ENCODE assay signal across 8 cellular contexts in genomic region chr22:20437253-20438065, GRCh38. TPM values are rescaled to one million over a fixed set of nuclear protein-coding genes. Genes with fewer than 3 reads are reported as not detected.
DNase-seq lines count a peak whose midpoint lies in the region; ATAC-seq and TF ChIP-seq lines count a peak whose summit lies in the region.

SCARF2 (minus strand) TSS chr22:20437825; CDS start chr22:20437754, 71 bp downstream.

- WGBS in mesendoderm (ENCODE audit: extremely low coverage, insufficient coverage, low lambda C conversion rate): no CpG with 5 or more reads among the region's 87 CpGs

- H2BK15ac ChIP-seq in mesendoderm (replicated peaks; ENCODE audit: low read depth): no peak within 1 kb of the TSS

- peaks cover 24% of the 10 kb centered on the region for H3K27me3 ChIP-seq in CD4-positive, alpha-beta memory T cell (ENCODE audit: insufficient read depth, low read length)
- H3K27me3 ChIP-seq in mesendoderm (ENCODE audit: insufficient read depth, low read length, poor library complexity): no peaks in the 10 kb centered on the region

- peak within 1 kb of the TSS; percentile 93 for H3K56ac ChIP-seq in mesendoderm (ENCODE audit: low read length)

- peaks cover 16% of the 10 kb centered on the region for H3K79me1 ChIP-seq in mesendoderm (ENCODE audit: low read length)

- POLR2A ChIA-PET in CD4-positive, alpha-beta memory T cell (lab: Charles Lee; ENCODE audit: partially characterized antibody): interaction anchor here (1.5 kb wide), 2 partner anchors 26 kb away, joined by 4 to 7 read pairs; no protein-coding TSS in a partner anchor

- peak within 1 kb of the TSS; percentile 35 for H3K23ac ChIP-seq in mesendoderm (ENCODE audit: low read length)

- H4K8ac ChIP-seq in mesendoderm (ENCODE audit: low read depth, low read length): no peak within 1 kb of the TSS

- peaks cover 1% of the 10 kb centered on the region in 2 donors for H3K36me3 Mint-ChIP-seq in CD4-positive, alpha-beta memory T cell

- peak within 1 kb of the TSS; percentile 36 to 43 for H3K4me3 ChIP-seq in CD4-positive, alpha-beta memory T cell (ENCODE audit: low read length in 2 of 2)
- H3K4me3 ChIP-seq in LNCaP clone FGC (ENCODE audit: low read depth, low read length) (peak within 1 kb of the TSS; percentile 46), mesendoderm (ENCODE audit: low read length) (peak within 1 kb of the TSS; percentile 94)

- no peak for ATAC-seq in HG02678 (IDR thresholded peaks at IDR 0.05; ENCODE audit: unreplicated experiment)

- H3K4ac ChIP-seq in mesendoderm (ENCODE audit: low read depth, low read length): no peak within 1 kb of the TSS

- no peaks in the 10 kb centered on the region for H3K9me3 ChIP-seq in CD4-positive, alpha-beta memory T cell (ENCODE audit: control insufficient read depth in 1 of 2, low read length in 2 of 2)

- no peaks in the 10 kb centered on the region for H3K9me3 Mint-ChIP-seq in CD4-positive, alpha-beta memory T cell

- peak within 1 kb of the TSS; percentile 89 for H3K9ac ChIP-seq in mesendoderm (ENCODE audit: low read length)

- H3K79me2 ChIP-seq in mesendoderm (ENCODE audit: control insufficient read depth, insufficient read depth, low read length): peaks cover 4% of the 10 kb centered on the region

- H2BK5ac ChIP-seq in mesendoderm (ENCODE audit: low read length): peak within 1 kb of the TSS; percentile 46

- peak within 1 kb of the TSS in 4 of 7 donors; percentile 57 to 72 (median 62) for H3K27ac Mint-ChIP-seq in CD4-positive, alpha-beta memory T cell

- no peak for TF ChIP-seq CTCF in LNCaP clone FGC (IDR thresholded peaks at IDR 0.05; ENCODE audit: control insufficient read depth, extremely low read depth, insufficient read depth)

- no peak for DNase-seq in CD4-positive, alpha-beta memory T cell
- no peak for DNase-seq in LNCaP clone FGC (ENCODE audit: low read depth)
- DNase-seq in ecto neural progenitor cell (ENCODE audit: low spot score): peak; percentile 74
- peak; percentile 79 for DNase-seq in mesendoderm
- DNase-seq in ureter (ENCODE audit: low spot score): peak; percentile 72
- DNase-seq in NCI-H345 (lab: John Stamatoyannopoulos, UW): no peak
- DNase-seq in NCI-H510A (lab: John Stamatoyannopoulos, UW): no peak

- peak within 1 kb of the TSS; percentile 79 to 94 (median 84) for H3K4me3 Mint-ChIP-seq in CD4-positive, alpha-beta memory T cell

- H3K18ac ChIP-seq in mesendoderm (ENCODE audit: low read length): peak within 1 kb of the TSS; percentile 65

- no peak within 1 kb of the TSS for H2BK120ac ChIP-seq in mesendoderm (ENCODE audit: low read depth, low read length)

- H3K36me3 ChIP-seq in CD4-positive, alpha-beta memory T cell (ENCODE audit: insufficient read depth, low read length): no peaks in the 10 kb centered on the region
- H3K36me3 ChIP-seq in mesendoderm (ENCODE audit: control insufficient read depth, insufficient read depth, low read length): no peaks in the 10 kb centered on the region

- H3K4me1 ChIP-seq in CD4-positive, alpha-beta memory T cell (ENCODE audit: insufficient read depth, low read length): peaks cover 23% of the 10 kb centered on the region
- H3K4me1 ChIP-seq in mesendoderm (ENCODE audit: control insufficient read depth, low read depth, low read length): peaks cover 3% of the 10 kb centered on the region

- peak within 1 kb of the TSS; percentile 97 for H3K4me2 ChIP-seq in mesendoderm (ENCODE audit: low read length)

- H4K5ac ChIP-seq in mesendoderm (ENCODE audit: low read length): no peak within 1 kb of the TSS

- intact Hi-C loops in CD4-positive, alpha-beta memory T cell (cut with micrococcal nuclease): no loop called here

- no peak within 1 kb of the TSS for H2AK5ac ChIP-seq in mesendoderm (ENCODE audit: low read length)

- CTCF ChIA-PET in CD4-positive, alpha-beta memory T cell (lab: Charles Lee; ENCODE audit: partially characterized antibody): no interaction called here

- no peak within 1 kb of the TSS for H3K27ac ChIP-seq in CD4-positive, alpha-beta memory T cell (ENCODE audit: low read depth, low read length)
- no peak within 1 kb of the TSS for H3K27ac ChIP-seq in mesendoderm (ENCODE audit: low read depth, low read length)

- peaks cover 24 to 26% of the 10 kb centered on the region in 2 donors for H3K27me3 Mint-ChIP-seq in CD4-positive, alpha-beta memory T cell

- peaks cover 7 to 28% (median 11%) of the 10 kb centered on the region in 4 donors for H3K4me1 Mint-ChIP-seq in CD4-positive, alpha-beta memory T cell

RNA-seq across cellular contexts. Expression of gene SCARF2, which starts in this region (rescaled TPM):
- 1 to 10 TPM; 2.6 to 2.7 TPM for total RNA-seq in CD4-positive, alpha-beta memory T cell
- polyA plus RNA-seq in CD4-positive, alpha-beta memory T cell: 1 to 10 TPM in 1 of 2 donors, under 1 TPM in 1; 0.12 to 1.1 TPM
- 7.9 TPM for polyA plus RNA-seq in mesendoderm (2013, experiment 1 of 2)
- polyA plus RNA-seq in mesendoderm (2013, experiment 2 of 2): 7.1 TPM
- 11.0 TPM for total RNA-seq in ureter

Comparison
In these comparisons a context has a peak if more than half of its experiments do, and no peak if none do; other contexts are left out.
1. DNase-seq: peak in ecto neural progenitor cell (single experiment), mesendoderm (single experiment) and ureter (single experiment); none in CD4-positive, alpha-beta memory T cell (0 of 5), LNCaP clone FGC (single experiment), NCI-H345 (single experiment) and NCI-H510A (single experiment).
2. H3K4me3 ChIP-seq: peak in every context shown above with its lines; median percentile 94 in mesendoderm; 46 in LNCaP clone FGC; 40 in CD4-positive, alpha-beta memory T cell.